In the genomic region with DNA sequence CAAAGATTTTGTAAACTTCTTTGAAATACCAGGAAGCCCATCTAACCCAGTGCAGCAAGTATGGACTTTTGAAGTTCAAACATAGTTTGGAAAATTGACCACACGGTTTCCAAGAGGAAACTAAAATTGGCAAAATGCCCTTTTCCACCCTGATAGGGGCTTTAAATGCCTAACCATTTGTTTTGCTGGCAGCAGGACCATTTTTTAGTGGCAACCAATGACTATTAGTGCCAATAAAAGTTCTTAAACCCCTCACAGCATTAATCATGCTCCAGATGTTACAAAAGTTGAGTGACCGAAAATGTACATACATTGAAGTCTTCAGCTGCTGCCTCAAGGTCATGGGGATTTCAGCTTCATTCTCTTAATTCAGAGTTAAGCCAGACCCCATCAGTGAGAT, we compare ENCODE assay signal across 1 cellular context.
TF ChIP-seq lines count a peak whose summit lies in the region.

No MANE protein-coding gene starts in this region.

TF ChIP-seq in SK-N-SH treated with all-trans-retinoic acid at 6 μM for 48 hours, 23 proteins besides CTCF, POLR2A, EP300 and RAD21 (continued from another document):
- TF ChIP-seq, protein P1, sequence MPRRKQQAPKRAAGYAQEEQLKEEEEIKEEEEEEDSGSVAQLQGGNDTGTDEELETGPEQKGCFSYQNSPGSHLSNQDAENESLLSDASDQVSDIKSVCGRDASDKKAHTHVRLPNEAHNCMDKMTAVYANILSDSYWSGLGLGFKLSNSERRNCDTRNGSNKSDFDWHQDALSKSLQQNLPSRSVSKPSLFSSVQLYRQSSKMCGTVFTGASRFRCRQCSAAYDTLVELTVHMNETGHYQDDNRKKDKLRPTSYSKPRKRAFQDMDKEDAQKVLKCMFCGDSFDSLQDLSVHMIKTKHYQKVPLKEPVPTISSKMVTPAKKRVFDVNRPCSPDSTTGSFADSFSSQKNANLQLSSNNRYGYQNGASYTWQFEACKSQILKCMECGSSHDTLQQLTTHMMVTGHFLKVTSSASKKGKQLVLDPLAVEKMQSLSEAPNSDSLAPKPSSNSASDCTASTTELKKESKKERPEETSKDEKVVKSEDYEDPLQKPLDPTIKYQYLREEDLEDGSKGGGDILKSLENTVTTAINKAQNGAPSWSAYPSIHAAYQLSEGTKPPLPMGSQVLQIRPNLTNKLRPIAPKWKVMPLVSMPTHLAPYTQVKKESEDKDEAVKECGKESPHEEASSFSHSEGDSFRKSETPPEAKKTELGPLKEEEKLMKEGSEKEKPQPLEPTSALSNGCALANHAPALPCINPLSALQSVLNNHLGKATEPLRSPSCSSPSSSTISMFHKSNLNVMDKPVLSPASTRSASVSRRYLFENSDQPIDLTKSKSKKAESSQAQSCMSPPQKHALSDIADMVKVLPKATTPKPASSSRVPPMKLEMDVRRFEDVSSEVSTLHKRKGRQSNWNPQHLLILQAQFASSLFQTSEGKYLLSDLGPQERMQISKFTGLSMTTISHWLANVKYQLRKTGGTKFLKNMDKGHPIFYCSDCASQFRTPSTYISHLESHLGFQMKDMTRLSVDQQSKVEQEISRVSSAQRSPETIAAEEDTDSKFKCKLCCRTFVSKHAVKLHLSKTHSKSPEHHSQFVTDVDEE (CRISPR knock-in tag; IDR thresholded peaks at IDR 0.05), result no peak
- TF ChIP-seq ZC3H10 (CRISPR knock-in tag; IDR thresholded peaks at IDR 0.05), result no peak
- no peak for TF ChIP-seq OSR1 (CRISPR knock-in tag; IDR thresholded peaks at IDR 0.05)
